12 cellular contexts compared by ENCODE assay signal in the genomic region with DNA sequence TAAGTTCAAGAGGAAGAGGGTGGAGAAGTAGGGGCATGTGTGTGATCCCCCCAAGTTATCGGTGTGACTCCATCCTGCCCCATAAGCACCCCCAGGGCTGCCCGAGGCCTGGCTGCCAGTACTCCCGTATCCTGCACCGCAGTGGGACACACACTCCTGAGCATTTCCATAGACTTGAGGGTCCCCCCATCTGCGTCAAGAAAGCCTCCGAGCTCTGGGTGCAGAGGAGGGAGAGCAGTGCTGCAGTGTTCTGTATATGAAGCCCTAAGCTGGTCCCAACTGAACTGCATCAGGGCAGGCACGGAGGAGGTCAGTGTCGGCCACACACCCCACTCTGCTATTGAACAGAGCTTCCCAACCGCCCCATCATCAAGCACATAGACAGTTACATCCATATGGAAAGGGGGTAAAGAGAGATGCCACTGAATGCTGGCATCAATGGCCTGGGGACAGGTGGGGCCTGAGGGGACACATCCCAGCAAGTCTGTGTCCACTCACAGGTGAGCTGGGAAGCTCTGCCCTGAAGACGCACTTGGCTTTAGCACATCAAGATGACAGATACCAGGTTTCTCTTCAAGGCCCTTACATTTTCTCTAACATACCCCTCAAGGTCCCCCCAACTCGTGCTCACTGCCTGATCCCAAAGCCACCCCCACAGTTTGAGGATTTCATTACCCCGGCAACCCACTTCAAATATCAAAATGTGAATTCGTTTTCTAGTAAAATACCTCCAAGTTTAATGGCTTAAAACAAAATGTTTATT.
"Had no signal": no experiment of that assay in that cellular context is flagged by ENCODE, and none has a peak within 500 bp of the region (broad histone marks: within the 10 kb centered on the region; RNA-seq: fewer than 3 reads in every experiment).

No MANE protein-coding gene starts in this region.

- H3K9me3 ChIP-seq: psoas muscle, sigmoid colon had no signal

- DNase-seq: activated CD4-positive, alpha-beta T cell treated with anti-CD3 and anti-CD28 coated beads, Interleukin-2, amount 50 U/mL, for 4 hours; activated naive CD8-positive, alpha-beta T cell treated with anti-CD3 and anti-CD28 coated beads, Interleukin-2, amount 10 ng/mL, durations not matched to agents 7 days and 5 days; activated T-cell treated with anti-CD3 and anti-CD28 coated beads, Interleukin-2, amount 50 U/mL, for 4 hours; anterior cingulate cortex; naive thymus-derived CD4-positive, alpha-beta T cell; nucleus accumbens; psoas muscle; sigmoid colon; stimulated activated CD4-positive, alpha-beta T cell treated with anti-CD3 and anti-CD28 coated beads, Interleukin-12 subunit alpha, Interleukin-12 subunit beta, amount 100 ng/mL, for 4 hours; stimulated activated naive CD8-positive, alpha-beta T cell treated with anti-CD3 and anti-CD28 coated beads, Interleukin-15, Interleukin-2, amounts not matched to agents 100 U/mL and 50 U/mL, for 24 hours had no signal

- H3K79me2 ChIP-seq: hepatocyte had no signal

- H2AFZ ChIP-seq: hepatocyte had no signal

- H3K4me3 ChIP-seq: hepatocyte, psoas muscle, sigmoid colon had no signal

- H3K27ac Mint-ChIP-seq: activated naive CD8-positive, alpha-beta T cell treated with anti-CD3 and anti-CD28 coated beads, Interleukin-2, amount 10 ng/mL, durations not matched to agents 7 days and 5 days; naive thymus-derived CD4-positive, alpha-beta T cell had no signal

- H3K4me1 ChIP-seq: psoas muscle had no signal

- H3K27ac ChIP-seq: hepatocyte, psoas muscle had no signal

- H3K27me3 ChIP-seq: hepatocyte, sigmoid colon had no signal

- H3K27me3 Mint-ChIP-seq: activated naive CD8-positive, alpha-beta T cell treated with anti-CD3 and anti-CD28 coated beads, Interleukin-2, amount 10 ng/mL, durations not matched to agents 7 days and 5 days; naive thymus-derived CD4-positive, alpha-beta T cell had no signal

- H3K4me3 Mint-ChIP-seq: activated naive CD8-positive, alpha-beta T cell treated with anti-CD3 and anti-CD28 coated beads, Interleukin-2, amount 10 ng/mL, durations not matched to agents 7 days and 5 days; activated T-cell treated with anti-CD3 and anti-CD28 coated beads, Interleukin-2, amount 50 U/mL, for 4 hours; naive thymus-derived CD4-positive, alpha-beta T cell had no signal

- H3K9me3 Mint-ChIP-seq: activated naive CD8-positive, alpha-beta T cell treated with anti-CD3 and anti-CD28 coated beads, Interleukin-2, amount 10 ng/mL, durations not matched to agents 7 days and 5 days; activated T-cell treated with anti-CD3 and anti-CD28 coated beads, Interleukin-2, amount 50 U/mL, for 4 hours; naive thymus-derived CD4-positive, alpha-beta T cell had no signal

- ATAC-seq: activated CD4-positive, CD25-positive, alpha-beta regulatory T cell treated with anti-CD3 and anti-CD28 coated beads, Interleukin-2, amount 50 U/mL, for 24 hours; activated T-cell treated with anti-CD3 and anti-CD28 coated beads, Interleukin-2, amount 50 U/mL, for 4 hours; naive thymus-derived CD4-positive, alpha-beta T cell; stimulated activated naive CD8-positive, alpha-beta T cell treated with anti-CD3 and anti-CD28 coated beads, Interleukin-15, Interleukin-2, amounts not matched to agents 100 U/mL and 50 U/mL, for 24 hours had no signal
